ENCODE assay signal across 8 cellular contexts in genomic region chr12:70609739-70610491, GRCh38. TPM values are rescaled to one million over a fixed set of nuclear protein-coding genes. Genes with fewer than 3 reads are reported as not detected.
DNase-seq lines count a peak whose midpoint lies in the region; ATAC-seq and TF ChIP-seq lines count a peak whose summit lies in the region.

No MANE protein-coding gene starts in this region.

- no peak for DNase-seq in T-helper 17 cell
- DNase-seq in esophagus squamous epithelium (lab: John Stamatoyannopoulos, UW) = no peak
- peak; percentile 37 for DNase-seq in myocyte (ENCODE audit: low read depth)
- no peak for DNase-seq in activated CD4-positive, alpha-beta memory T cell treated with anti-CD3 and anti-CD28 coated beads for 36 hours
- no peak for DNase-seq in NCI-H524 treated with DMSO at 0.1 percent for 48 hours (lab: John Stamatoyannopoulos, UW)
- DNase-seq in MM.1S = no peak

- no peak overlapping the region for H3K27ac Mint-ChIP-seq in T-helper 17 cell
- no peak overlapping the region for H3K27ac Mint-ChIP-seq in activated CD4-positive, alpha-beta memory T cell treated with anti-CD3 and anti-CD28 coated beads for 36 hours

- no peaks in the 10 kb centered on the region for H4K20me1 ChIP-seq in MM.1S (ENCODE audit: insufficient read depth, low read length)

- 2 to 4% methylated on average over 13 to 17 of the region's 63 CpGs for WGBS in esophagus squamous epithelium, 2 donors

- no peaks in the 10 kb centered on the region for H3F3A ChIP-seq in MM.1S (ENCODE audit: insufficient read depth, low read length)

- peak in 2 of 4 donors; percentile 27 to 32 for TF ChIP-seq POLR2A in esophagus squamous epithelium (IDR thresholded peaks at IDR 0.05)

- no peaks in the 10 kb centered on the region for H3K9me2 ChIP-seq in MM.1S (replicated peaks; ENCODE audit: insufficient read depth, low read length)

- no peak overlapping the region for H3K4me2 ChIP-seq in MM.1S (ENCODE audit: low read depth, low read length)

- POLR2A ChIA-PET in activated CD4-positive, alpha-beta memory T cell treated with anti-CD3 and anti-CD28 coated beads for 36 hours (lab: Charles Lee) = no interaction called here

- peak overlapping the region; percentile 80 for H3K4me3 Mint-ChIP-seq in T-helper 17 cell
- no peak overlapping the region for H3K4me3 Mint-ChIP-seq in activated CD4-positive, alpha-beta memory T cell treated with anti-CD3 and anti-CD28 coated beads for 36 hours

- H3K36me3 ChIP-seq in esophagus squamous epithelium (no peaks in the 10 kb centered on the region), MM.1S (replicated peaks; ENCODE audit: insufficient read depth, low read length) (no peaks in the 10 kb centered on the region)

- H3K79me2 ChIP-seq in MM.1S (ENCODE audit: low read length) = no peaks in the 10 kb centered on the region

- H3K4me3 ChIP-seq in esophagus squamous epithelium (peak overlapping the region; percentile 34 to 72 (median 48)), MM.1S (ENCODE audit: low read length) (no peak overlapping the region)

- CTCF ChIA-PET in activated CD4-positive, alpha-beta memory T cell treated with anti-CD3 and anti-CD28 coated beads for 36 hours (lab: Charles Lee) = no interaction called here

- no peaks in the 10 kb centered on the region for H3K9me3 ChIP-seq in T-helper 17 cell (ENCODE audit: control insufficient read depth, low read length, poor library complexity, severe bottlenecking)
- H3K9me3 ChIP-seq in esophagus squamous epithelium = no peaks in the 10 kb centered on the region
- H3K9me3 ChIP-seq in MM.1S (replicated peaks; ENCODE audit: insufficient read depth, low read length) = no peaks in the 10 kb centered on the region

- H3K4me1 Mint-ChIP-seq in T-helper 17 cell = peaks cover 9% of the 10 kb centered on the region
- H3K4me1 Mint-ChIP-seq in activated CD4-positive, alpha-beta memory T cell treated with anti-CD3 and anti-CD28 coated beads for 36 hours (ENCODE audit: low read depth) = peaks cover 6% of the 10 kb centered on the region

- H3K4me1 ChIP-seq in esophagus squamous epithelium (peaks cover 0 to 15% (median 4%) of the 10 kb centered on the region in 3 donors), MM.1S (ENCODE audit: low read length) (no peaks in the 10 kb centered on the region)

- H3K27me3 ChIP-seq in esophagus squamous epithelium = peaks cover 0 to 69% (median 0%) of the 10 kb centered on the region in 4 donors
- H3K27me3 ChIP-seq in MM.1S (replicated peaks; ENCODE audit: insufficient read depth, low read length) = no peaks in the 10 kb centered on the region

- intact Hi-C loops in esophagus squamous epithelium (cut with DNase I) = no loop called here
- intact Hi-C loops in activated CD4-positive, alpha-beta memory T cell treated with anti-CD3 and anti-CD28 coated beads for 36 hours (cut with micrococcal nuclease) = no loop called here

- peak; percentile 60 for ATAC-seq in GM18498 (IDR thresholded peaks at IDR 0.05; ENCODE audit: unreplicated experiment)
- peak; percentile 28 for ATAC-seq in T-helper 17 cell

- TF ChIP-seq CTCF in 22Rv1 (IDR thresholded peaks at IDR 0.05) (no peak), esophagus squamous epithelium (IDR thresholded peaks at IDR 0.05) (no peak), MM.1S (IDR thresholded peaks at IDR 0.05; ENCODE audit: low read length) (no peak)

- H3K27me3 Mint-ChIP-seq in T-helper 17 cell = peaks cover 59% of the 10 kb centered on the region
- peaks cover 37% of the 10 kb centered on the region for H3K27me3 Mint-ChIP-seq in activated CD4-positive, alpha-beta memory T cell treated with anti-CD3 and anti-CD28 coated beads for 36 hours

- H3K9me3 Mint-ChIP-seq in activated CD4-positive, alpha-beta memory T cell treated with anti-CD3 and anti-CD28 coated beads for 36 hours = no peaks in the 10 kb centered on the region

- H3K36me3 Mint-ChIP-seq in T-helper 17 cell (ENCODE audit: low read depth) = peaks cover 4% of the 10 kb centered on the region
- H3K36me3 Mint-ChIP-seq in activated CD4-positive, alpha-beta memory T cell treated with anti-CD3 and anti-CD28 coated beads for 36 hours = no peaks in the 10 kb centered on the region

- H3K9ac ChIP-seq in MM.1S (ENCODE audit: low read length) = no peak overlapping the region

- no peak overlapping the region for H2AFZ ChIP-seq in MM.1S (ENCODE audit: low read length)

- H3K27ac ChIP-seq in 22Rv1 (peak overlapping the region; percentile 80), esophagus squamous epithelium (peak overlapping the region in 3 of 4 donors; percentile 59 to 83 (median 74)), MM.1S (ENCODE audit: low read length) (no peak overlapping the region)

RNA-seq across cellular contexts. Expression of gene PTPRB, which starts 27.3 kb away (rescaled TPM):
- not detected for total RNA-seq in T-helper 17 cell
- 10 to 100 TPM in 2 of 4 donors, 1 to 10 TPM in 2; 4.0 to 22.9 (median 7.4) TPM for total RNA-seq in esophagus squamous epithelium
- 2.0 and 2.3 TPM in 2 replicates for total RNA-seq in myocyte
- 2.9 TPM for polyA plus RNA-seq in myocyte (2012)
- total RNA-seq in activated CD4-positive, alpha-beta memory T cell treated with anti-CD3 and anti-CD28 coated beads for 36 hours = not detected
